In the genomic region with DNA sequence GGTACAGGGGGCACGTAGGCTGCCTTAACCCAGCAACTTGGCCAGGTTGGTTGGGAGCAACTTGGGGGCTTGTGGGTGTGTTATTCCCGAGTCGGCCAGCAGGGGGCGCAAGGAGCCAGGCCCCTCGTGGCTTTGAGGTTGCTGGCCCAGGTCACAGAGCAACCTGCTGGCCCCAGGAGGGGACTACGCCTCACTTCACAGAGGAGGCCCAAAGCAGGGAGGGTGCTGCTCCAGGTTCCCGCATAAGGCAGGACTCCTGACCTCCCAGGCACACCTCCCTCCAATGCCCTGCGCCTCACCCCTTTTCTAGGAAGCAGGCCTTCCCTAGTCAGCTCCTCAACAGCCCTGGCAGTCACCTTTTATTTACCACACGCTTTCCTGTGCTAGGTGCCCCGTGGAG, we compare ENCODE assay signal across 8 cellular contexts. TPM values are rescaled to one million over a fixed set of nuclear protein-coding genes. Genes with fewer than 3 reads are reported as not detected.
DNase-seq lines count a peak whose midpoint lies in the region; ATAC-seq and TF ChIP-seq lines count a peak whose summit lies in the region.

No MANE protein-coding gene starts in this region.

- H3K27me3 Mint-ChIP-seq in CD8-positive, alpha-beta T cell (ENCODE audit: low read depth), result no peaks in the 10 kb centered on the region
- H3K27me3 Mint-ChIP-seq in activated CD8-positive, alpha-beta T cell treated with anti-CD3 and anti-CD28 coated beads for 36 hours, result no peaks in the 10 kb centered on the region
- H3K27me3 Mint-ChIP-seq in effector memory CD8-positive, alpha-beta T cell, result no peaks in the 10 kb centered on the region

- no peak overlapping the region for H3K27ac Mint-ChIP-seq in CD8-positive, alpha-beta T cell
- peak overlapping the region; percentile 30 for H3K27ac Mint-ChIP-seq in activated CD8-positive, alpha-beta T cell treated with anti-CD3 and anti-CD28 coated beads for 36 hours
- peak overlapping the region in 1 of 2 donors; percentile 71 for H3K27ac Mint-ChIP-seq in effector memory CD8-positive, alpha-beta T cell

- H3K4me3 Mint-ChIP-seq in CD8-positive, alpha-beta T cell, result no peak overlapping the region
- no peak overlapping the region for H3K4me3 Mint-ChIP-seq in activated CD8-positive, alpha-beta T cell treated with anti-CD3 and anti-CD28 coated beads for 36 hours
- H3K4me3 Mint-ChIP-seq in effector memory CD8-positive, alpha-beta T cell, result no peak overlapping the region

- H3K27ac ChIP-seq in CD8-positive, alpha-beta T cell (ENCODE audit: low read depth, low read length), result no peak overlapping the region

- no peak overlapping the region for H3K4me3 ChIP-seq in CD8-positive, alpha-beta T cell (ENCODE audit: low read depth, low read length)
- no peak overlapping the region for H3K4me3 ChIP-seq in mucosa of descending colon

- H3K36me3 ChIP-seq in CD8-positive, alpha-beta T cell (ENCODE audit: insufficient read depth, low read length), result no peaks in the 10 kb centered on the region
- no peaks in the 10 kb centered on the region for H3K36me3 ChIP-seq in mucosa of descending colon (ENCODE audit: low read depth)

- H3K9me3 ChIP-seq in CD8-positive, alpha-beta T cell (ENCODE audit: low read length), result no peaks in the 10 kb centered on the region
- no peaks in the 10 kb centered on the region for H3K9me3 ChIP-seq in mucosa of descending colon

- peak; percentile 74 to 95 (median 83) for DNase-seq in CD8-positive, alpha-beta T cell
- peak; percentile 61 for DNase-seq in NCI-H69 (lab: John Stamatoyannopoulos, UW)
- peak; percentile 92 for DNase-seq in activated CD8-positive, alpha-beta T cell treated with anti-CD3 and anti-CD28 coated beads for 36 hours
- DNase-seq in effector memory CD8-positive, alpha-beta T cell, result peak; percentile 84 to 85 (median 84)
- peak; percentile 76 to 84 (median 84) for DNase-seq in mucosa of descending colon
- peak; percentile 61 to 68 for DNase-seq in stimulated activated CD8-positive, alpha-beta memory T cell treated with anti-CD3 and anti-CD28 coated beads, Interleukin-7, amount 100 ng/mL, for 4 hours (ENCODE audit: low read depth in 2 of 2)
- no peak for DNase-seq in putamen (ENCODE audit: low spot score)

- no peaks in the 10 kb centered on the region for H3K9me3 Mint-ChIP-seq in CD8-positive, alpha-beta T cell
- H3K9me3 Mint-ChIP-seq in activated CD8-positive, alpha-beta T cell treated with anti-CD3 and anti-CD28 coated beads for 36 hours, result no peaks in the 10 kb centered on the region
- H3K9me3 Mint-ChIP-seq in effector memory CD8-positive, alpha-beta T cell, result no peaks in the 10 kb centered on the region

- CTCF ChIA-PET in CD8-positive, alpha-beta T cell (lab: Charles Lee), result interaction anchor here (0.6 to 12.2 kb wide), 22 partner anchors 9 to 153 kb away, joined by 3 to 299 read pairs (median 4); a partner anchor contains a TSS
- CTCF ChIA-PET in activated CD8-positive, alpha-beta T cell treated with anti-CD3 and anti-CD28 coated beads for 36 hours (lab: Charles Lee), result interaction anchor here (0.6 to 9.1 kb wide), 12 partner anchors 10 to 138 kb away, joined by 3 to 157 read pairs (median 3); no protein-coding TSS in a partner anchor

- no peaks in the 10 kb centered on the region for H3K27me3 ChIP-seq in CD8-positive, alpha-beta T cell (ENCODE audit: insufficient read depth, low read length)

- POLR2A ChIA-PET in CD8-positive, alpha-beta T cell (lab: Charles Lee), result interaction anchor here (2.3 kb wide), 1 partner anchor 65 kb away, joined by 7 read pairs; no protein-coding TSS in a partner anchor
- POLR2A ChIA-PET in activated CD8-positive, alpha-beta T cell treated with anti-CD3 and anti-CD28 coated beads for 36 hours (lab: Charles Lee), result no interaction called here

- intact Hi-C loops in CD8-positive, alpha-beta T cell (cut with DNase I, micrococcal nuclease), result loop anchor here (1.0 kb wide), 4 partner anchors 39 to 215 kb away; a partner anchor contains a TSS
- intact Hi-C loops in activated CD8-positive, alpha-beta T cell treated with anti-CD3 and anti-CD28 coated beads for 36 hours (cut with micrococcal nuclease), result loop anchor here (1.0 kb wide), 1 partner anchor 65 kb away; no protein-coding TSS in a partner anchor
- intact Hi-C loops in mucosa of descending colon (cut with DNase I, micrococcal nuclease), result loop anchor here (5.0 kb wide), 1 partner anchor 64 kb away; no protein-coding TSS in a partner anchor

- peak; percentile 77 for TF ChIP-seq CTCF in CD8-positive, alpha-beta T cell (IDR thresholded peaks at IDR 0.05)
- TF ChIP-seq CTCF in activated CD8-positive, alpha-beta T cell treated with anti-CD3 and anti-CD28 coated beads for 36 hours (IDR thresholded peaks at IDR 0.05), result peak; percentile 98
- peak; percentile 91 for TF ChIP-seq CTCF in mucosa of descending colon (IDR thresholded peaks at IDR 0.05)

- H3K4me1 ChIP-seq in CD8-positive, alpha-beta T cell (ENCODE audit: insufficient read depth, low read length), result peaks cover 5% of the 10 kb centered on the region
- H3K4me1 ChIP-seq in mucosa of descending colon (ENCODE audit: low read depth), result peaks cover 6% of the 10 kb centered on the region

- no peaks in the 10 kb centered on the region for H3K36me3 Mint-ChIP-seq in CD8-positive, alpha-beta T cell
- no peaks in the 10 kb centered on the region for H3K36me3 Mint-ChIP-seq in activated CD8-positive, alpha-beta T cell treated with anti-CD3 and anti-CD28 coated beads for 36 hours (ENCODE audit: low read depth)
- peaks cover 8% of the 10 kb centered on the region for H3K36me3 Mint-ChIP-seq in effector memory CD8-positive, alpha-beta T cell (ENCODE audit: insufficient read depth)

- peak; percentile 99 for ATAC-seq in CD8-positive, alpha-beta T cell
- peak; percentile 53 for ATAC-seq in GM21576 (IDR thresholded peaks at IDR 0.05; ENCODE audit: unreplicated experiment)
- ATAC-seq in activated CD8-positive, alpha-beta T cell treated with anti-CD3 and anti-CD28 coated beads for 36 hours, result peak; percentile 99
- peak; percentile 99 for ATAC-seq in effector memory CD8-positive, alpha-beta T cell (replicated peaks)
- peak; percentile 95 for ATAC-seq in mucosa of descending colon

- H3K4me1 Mint-ChIP-seq in CD8-positive, alpha-beta T cell (ENCODE audit: low read depth), result peaks cover 5% of the 10 kb centered on the region
- peaks cover 5% of the 10 kb centered on the region for H3K4me1 Mint-ChIP-seq in activated CD8-positive, alpha-beta T cell treated with anti-CD3 and anti-CD28 coated beads for 36 hours (ENCODE audit: low read depth)
- H3K4me1 Mint-ChIP-seq in effector memory CD8-positive, alpha-beta T cell (ENCODE audit: low read depth in 2 of 2), result peaks cover 0 to 4% of the 10 kb centered on the region in 2 donors

RNA-seq across cellular contexts. Expression of a gene that starts 18.1 kb away (rescaled TPM):
- total RNA-seq in CD8-positive, alpha-beta T cell, result 1 to 10 TPM; 2.4 to 3.0 TPM
- 10 to 100 TPM; 17.0 to 18.6 TPM for total RNA-seq in activated CD8-positive, alpha-beta T cell treated with anti-CD3 and anti-CD28 coated beads for 36 hours
- total RNA-seq in mucosa of descending colon, result 1 to 10 TPM; 1.9 to 6.4 (median 2.9) TPM

RNA-seq across cellular contexts. Expression of a gene that starts 18.3 kb away (rescaled TPM):
- 10 to 100 TPM; 35.0 to 40.1 TPM for total RNA-seq in CD8-positive, alpha-beta T cell
- 10 to 100 TPM; 15.1 to 16.2 TPM for total RNA-seq in activated CD8-positive, alpha-beta T cell treated with anti-CD3 and anti-CD28 coated beads for 36 hours
- total RNA-seq in mucosa of descending colon, result 10 to 100 TPM; 25.3 to 48.5 (median 25.4) TPM

RNA-seq across cellular contexts. Expression of a gene that starts 34.1 kb away (rescaled TPM):
- 10 to 100 TPM; 25.0 to 25.2 TPM for total RNA-seq in CD8-positive, alpha-beta T cell
- 10 to 100 TPM; 85.9 to 91.2 TPM for total RNA-seq in activated CD8-positive, alpha-beta T cell treated with anti-CD3 and anti-CD28 coated beads for 36 hours
- total RNA-seq in mucosa of descending colon, result 10 to 100 TPM; 31.6 to 35.5 (median 31.7) TPM

RNA-seq across cellular contexts. Expression of a gene that starts 45.3 kb away (rescaled TPM):
- total RNA-seq in CD8-positive, alpha-beta T cell, result 1 to 10 TPM; 6.2 to 6.4 TPM
- total RNA-seq in activated CD8-positive, alpha-beta T cell treated with anti-CD3 and anti-CD28 coated beads for 36 hours, result 10 to 100 TPM; 21.8 to 23.9 TPM
- total RNA-seq in mucosa of descending colon, result 10 to 100 TPM; 30.2 to 56.1 (median 37.9) TPM

RNA-seq across cellular contexts. Expression of a gene that starts 57.1 kb away (rescaled TPM):
- 1 to 10 TPM; 1.0 to 2.5 TPM for total RNA-seq in CD8-positive, alpha-beta T cell
- total RNA-seq in activated CD8-positive, alpha-beta T cell treated with anti-CD3 and anti-CD28 coated beads for 36 hours, result 1 to 10 TPM in 1 of 2 experiments, under 1 TPM in 1; 0.61 to 1.5 TPM
- total RNA-seq in mucosa of descending colon, result 10 to 100 TPM in 1 of 3 donors, 1 to 10 TPM in 2; 2.2 to 19.0 (median 5.2) TPM
